Comparison of ENCODE assay signal across 1 cellular context in the genomic region with DNA sequence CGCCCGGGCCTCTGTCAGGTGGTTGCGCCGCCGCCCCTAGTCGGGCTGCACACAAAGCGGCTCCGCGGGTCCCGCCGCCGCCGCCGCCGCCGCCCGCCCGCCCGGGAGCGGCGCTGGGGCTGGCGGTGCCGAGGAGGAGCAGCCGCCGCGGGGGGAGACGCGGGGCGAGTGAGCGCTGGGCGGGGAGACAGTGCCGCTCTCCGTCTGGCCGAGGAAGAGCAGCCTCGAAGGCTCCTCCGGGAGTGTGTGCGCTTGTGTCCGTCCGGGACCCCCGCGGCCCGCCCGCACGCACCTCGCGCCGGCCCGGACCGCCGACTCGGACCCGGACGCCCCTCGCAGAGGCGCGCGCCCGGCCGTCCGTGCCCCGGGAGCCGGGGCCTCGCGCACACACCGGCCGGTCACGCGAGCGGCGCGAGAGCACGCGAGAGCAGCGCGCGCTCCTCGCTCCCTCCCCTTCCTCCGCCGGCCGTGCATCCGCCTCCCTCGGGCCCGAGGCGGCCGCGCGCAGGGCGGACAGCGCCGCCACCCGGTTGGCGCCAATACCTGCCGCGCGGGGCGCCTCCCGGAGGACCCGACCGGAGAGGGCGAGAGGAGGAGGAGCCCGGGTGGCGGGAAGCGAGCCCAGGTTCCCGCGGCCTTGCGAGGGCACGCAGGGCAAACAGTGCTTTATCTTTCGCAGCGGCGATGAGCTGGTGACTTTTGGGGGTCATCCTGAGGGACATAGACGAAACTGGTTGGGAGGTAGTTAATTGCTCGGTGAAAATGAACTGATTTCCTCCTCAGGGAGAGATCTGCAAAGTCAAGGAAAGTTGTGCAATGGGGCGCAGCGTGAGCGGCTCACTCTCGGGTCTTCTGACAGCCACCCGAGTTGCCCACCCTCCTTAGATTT.
A peak's percentile ranks its signal among the peaks of the same experiment; 100 is the strongest.
TF ChIP-seq lines count a peak whose summit lies in the region.

A gene with protein sequence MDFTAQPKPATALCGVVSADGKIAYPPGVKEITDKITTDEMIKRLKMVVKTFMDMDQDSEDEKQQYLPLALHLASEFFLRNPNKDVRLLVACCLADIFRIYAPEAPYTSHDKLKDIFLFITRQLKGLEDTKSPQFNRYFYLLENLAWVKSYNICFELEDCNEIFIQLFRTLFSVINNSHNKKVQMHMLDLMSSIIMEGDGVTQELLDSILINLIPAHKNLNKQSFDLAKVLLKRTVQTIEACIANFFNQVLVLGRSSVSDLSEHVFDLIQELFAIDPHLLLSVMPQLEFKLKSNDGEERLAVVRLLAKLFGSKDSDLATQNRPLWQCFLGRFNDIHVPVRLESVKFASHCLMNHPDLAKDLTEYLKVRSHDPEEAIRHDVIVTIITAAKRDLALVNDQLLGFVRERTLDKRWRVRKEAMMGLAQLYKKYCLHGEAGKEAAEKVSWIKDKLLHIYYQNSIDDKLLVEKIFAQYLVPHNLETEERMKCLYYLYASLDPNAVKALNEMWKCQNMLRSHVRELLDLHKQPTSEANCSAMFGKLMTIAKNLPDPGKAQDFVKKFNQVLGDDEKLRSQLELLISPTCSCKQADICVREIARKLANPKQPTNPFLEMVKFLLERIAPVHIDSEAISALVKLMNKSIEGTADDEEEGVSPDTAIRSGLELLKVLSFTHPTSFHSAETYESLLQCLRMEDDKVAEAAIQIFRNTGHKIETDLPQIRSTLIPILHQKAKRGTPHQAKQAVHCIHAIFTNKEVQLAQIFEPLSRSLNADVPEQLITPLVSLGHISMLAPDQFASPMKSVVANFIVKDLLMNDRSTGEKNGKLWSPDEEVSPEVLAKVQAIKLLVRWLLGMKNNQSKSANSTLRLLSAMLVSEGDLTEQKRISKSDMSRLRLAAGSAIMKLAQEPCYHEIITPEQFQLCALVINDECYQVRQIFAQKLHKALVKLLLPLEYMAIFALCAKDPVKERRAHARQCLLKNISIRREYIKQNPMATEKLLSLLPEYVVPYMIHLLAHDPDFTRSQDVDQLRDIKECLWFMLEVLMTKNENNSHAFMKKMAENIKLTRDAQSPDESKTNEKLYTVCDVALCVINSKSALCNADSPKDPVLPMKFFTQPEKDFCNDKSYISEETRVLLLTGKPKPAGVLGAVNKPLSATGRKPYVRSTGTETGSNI (N-terminal part only) (minus strand): TSS at position 423 of the 889 bp plus-strand sequence. CDS start 1,334 bp downstream, outside the sequence.

TF ChIP-seq in HEK293, 187 proteins besides CTCF, POLR2A, EP300 and RAD21 (continued from another document and continues in another):
- no peak for TF ChIP-seq GLI4 (tag by site-specific recombination; IDR thresholded peaks at IDR 0.05)
- TF ChIP-seq, protein P1, sequence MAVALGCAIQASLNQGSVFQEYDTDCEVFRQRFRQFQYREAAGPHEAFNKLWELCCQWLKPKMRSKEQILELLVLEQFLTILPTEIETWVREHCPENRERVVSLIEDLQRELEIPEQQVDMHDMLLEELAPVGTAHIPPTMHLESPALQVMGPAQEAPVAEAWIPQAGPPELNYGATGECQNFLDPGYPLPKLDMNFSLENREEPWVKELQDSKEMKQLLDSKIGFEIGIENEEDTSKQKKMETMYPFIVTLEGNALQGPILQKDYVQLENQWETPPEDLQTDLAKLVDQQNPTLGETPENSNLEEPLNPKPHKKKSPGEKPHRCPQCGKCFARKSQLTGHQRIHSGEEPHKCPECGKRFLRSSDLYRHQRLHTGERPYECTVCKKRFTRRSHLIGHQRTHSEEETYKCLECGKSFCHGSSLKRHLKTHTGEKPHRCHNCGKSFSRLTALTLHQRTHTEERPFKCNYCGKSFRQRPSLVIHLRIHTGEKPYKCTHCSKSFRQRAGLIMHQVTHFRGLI (tag by site-specific recombination; IDR thresholded peaks at IDR 0.05), result no peak
- TF ChIP-seq ZNF169 (tag by site-specific recombination; IDR thresholded peaks at IDR 0.05), result no peak
- no peak for TF ChIP-seq ZNF404 (tag by site-specific recombination; IDR thresholded peaks at IDR 0.05)
- TF ChIP-seq, protein P2, sequence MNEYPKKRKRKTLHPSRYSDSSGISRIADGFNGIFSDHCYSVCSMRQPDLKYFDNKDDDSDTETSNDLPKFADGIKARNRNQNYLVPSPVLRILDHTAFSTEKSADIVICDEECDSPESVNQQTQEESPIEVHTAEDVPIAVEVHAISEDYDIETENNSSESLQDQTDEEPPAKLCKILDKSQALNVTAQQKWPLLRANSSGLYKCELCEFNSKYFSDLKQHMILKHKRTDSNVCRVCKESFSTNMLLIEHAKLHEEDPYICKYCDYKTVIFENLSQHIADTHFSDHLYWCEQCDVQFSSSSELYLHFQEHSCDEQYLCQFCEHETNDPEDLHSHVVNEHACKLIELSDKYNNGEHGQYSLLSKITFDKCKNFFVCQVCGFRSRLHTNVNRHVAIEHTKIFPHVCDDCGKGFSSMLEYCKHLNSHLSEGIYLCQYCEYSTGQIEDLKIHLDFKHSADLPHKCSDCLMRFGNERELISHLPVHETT (tag by site-specific recombination; IDR thresholded peaks at IDR 0.05), result no peak
- TF ChIP-seq, protein P3, sequence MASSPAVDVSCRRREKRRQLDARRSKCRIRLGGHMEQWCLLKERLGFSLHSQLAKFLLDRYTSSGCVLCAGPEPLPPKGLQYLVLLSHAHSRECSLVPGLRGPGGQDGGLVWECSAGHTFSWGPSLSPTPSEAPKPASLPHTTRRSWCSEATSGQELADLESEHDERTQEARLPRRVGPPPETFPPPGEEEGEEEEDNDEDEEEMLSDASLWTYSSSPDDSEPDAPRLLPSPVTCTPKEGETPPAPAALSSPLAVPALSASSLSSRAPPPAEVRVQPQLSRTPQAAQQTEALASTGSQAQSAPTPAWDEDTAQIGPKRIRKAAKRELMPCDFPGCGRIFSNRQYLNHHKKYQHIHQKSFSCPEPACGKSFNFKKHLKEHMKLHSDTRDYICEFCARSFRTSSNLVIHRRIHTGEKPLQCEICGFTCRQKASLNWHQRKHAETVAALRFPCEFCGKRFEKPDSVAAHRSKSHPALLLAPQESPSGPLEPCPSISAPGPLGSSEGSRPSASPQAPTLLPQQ (tag by site-specific recombination; IDR thresholded peaks at IDR 0.05), result peak; percentile 66
- TF ChIP-seq, protein P4, sequence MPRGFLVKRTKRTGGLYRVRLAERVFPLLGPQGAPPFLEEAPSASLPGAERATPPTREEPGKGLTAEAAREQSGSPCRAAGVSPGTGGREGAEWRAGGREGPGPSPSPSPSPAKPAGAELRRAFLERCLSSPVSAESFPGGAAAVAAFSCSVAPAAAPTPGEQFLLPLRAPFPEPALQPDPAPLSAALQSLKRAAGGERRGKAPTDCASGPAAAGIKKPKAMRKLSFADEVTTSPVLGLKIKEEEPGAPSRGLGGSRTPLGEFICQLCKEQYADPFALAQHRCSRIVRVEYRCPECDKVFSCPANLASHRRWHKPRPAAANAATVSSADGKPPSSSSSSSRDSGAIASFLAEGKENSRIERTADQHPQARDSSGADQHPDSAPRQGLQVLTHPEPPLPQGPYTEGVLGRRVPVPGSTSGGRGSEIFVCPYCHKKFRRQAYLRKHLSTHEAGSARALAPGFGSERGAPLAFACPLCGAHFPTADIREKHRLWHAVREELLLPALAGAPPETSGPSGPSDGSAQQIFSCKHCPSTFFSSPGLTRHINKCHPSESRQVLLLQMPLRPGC (tag by site-specific recombination; IDR thresholded peaks at IDR 0.05), result no peak; the same call in 1 of the 2 replicates
- no peak for TF ChIP-seq ZNF202 (tag by site-specific recombination; IDR thresholded peaks at IDR 0.05; ENCODE audit: borderline replicate concordance)
- no peak; the same call in 1 of the 2 replicates for TF ChIP-seq TRIM28 (IDR thresholded peaks at IDR 0.05; ENCODE audit: borderline replicate concordance, low read length)
- peak; percentile 20; the same call in 1 of the 2 replicates for TF ChIP-seq ZNF549 (tag by site-specific recombination; IDR thresholded peaks at IDR 0.05)
- 0 out of 2 replicates have a peak, but pooled peaks have one; percentile 85 for TF ChIP-seq HOXC10 (CRISPR knock-in tag; IDR thresholded peaks at IDR 0.05)
- peak; percentile 46; the same call in 1 of the 2 replicates for TF ChIP-seq ZBTB17 (tag by site-specific recombination; IDR thresholded peaks at IDR 0.05)
- TF ChIP-seq, protein P5, sequence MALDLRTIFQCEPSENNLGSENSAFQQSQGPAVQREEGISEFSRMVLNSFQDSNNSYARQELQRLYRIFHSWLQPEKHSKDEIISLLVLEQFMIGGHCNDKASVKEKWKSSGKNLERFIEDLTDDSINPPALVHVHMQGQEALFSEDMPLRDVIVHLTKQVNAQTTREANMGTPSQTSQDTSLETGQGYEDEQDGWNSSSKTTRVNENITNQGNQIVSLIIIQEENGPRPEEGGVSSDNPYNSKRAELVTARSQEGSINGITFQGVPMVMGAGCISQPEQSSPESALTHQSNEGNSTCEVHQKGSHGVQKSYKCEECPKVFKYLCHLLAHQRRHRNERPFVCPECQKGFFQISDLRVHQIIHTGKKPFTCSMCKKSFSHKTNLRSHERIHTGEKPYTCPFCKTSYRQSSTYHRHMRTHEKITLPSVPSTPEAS (tag by site-specific recombination; IDR thresholded peaks at IDR 0.05), result no peak
- no peak for TF ChIP-seq ZNF530 (tag by site-specific recombination; IDR thresholded peaks at IDR 0.05; ENCODE audit: low read depth)
- TF ChIP-seq ZBTB7A (tag by site-specific recombination; IDR thresholded peaks at IDR 0.05; ENCODE audit: low read depth), result no peak
- no peak for TF ChIP-seq ZNF514 (tag by site-specific recombination; IDR thresholded peaks at IDR 0.05)
- TF ChIP-seq ZNF184 (tag by site-specific recombination; IDR thresholded peaks at IDR 0.05), result no peak
- 0 out of 2 replicates have a peak, but pooled peaks have one; percentile 43 for TF ChIP-seq KLF16 (tag by site-specific recombination; IDR thresholded peaks at IDR 0.05)
- TF ChIP-seq ZNF610 (tag by site-specific recombination; IDR thresholded peaks at IDR 0.05; ENCODE audit: borderline replicate concordance), result peak; percentile 52; the same call in 1 of the 2 replicates
- no peak for TF ChIP-seq ZNF175 (tag by site-specific recombination; IDR thresholded peaks at IDR 0.05)
- TF ChIP-seq YY2 (tag by site-specific recombination; IDR thresholded peaks at IDR 0.05), result no peak
- TF ChIP-seq KLF8 (tag by site-specific recombination; IDR thresholded peaks at IDR 0.05), result peak; percentile 46; the same call in 1 of the 2 replicates
- TF ChIP-seq ZNF596 (tag by site-specific recombination; IDR thresholded peaks at IDR 0.05), result no peak
- TF ChIP-seq ZNF76 (tag by site-specific recombination; IDR thresholded peaks at IDR 0.05; ENCODE audit: borderline replicate concordance, low read depth), result peak; percentile 56; the same call in 1 of the 2 replicates
- TF ChIP-seq, protein P6, sequence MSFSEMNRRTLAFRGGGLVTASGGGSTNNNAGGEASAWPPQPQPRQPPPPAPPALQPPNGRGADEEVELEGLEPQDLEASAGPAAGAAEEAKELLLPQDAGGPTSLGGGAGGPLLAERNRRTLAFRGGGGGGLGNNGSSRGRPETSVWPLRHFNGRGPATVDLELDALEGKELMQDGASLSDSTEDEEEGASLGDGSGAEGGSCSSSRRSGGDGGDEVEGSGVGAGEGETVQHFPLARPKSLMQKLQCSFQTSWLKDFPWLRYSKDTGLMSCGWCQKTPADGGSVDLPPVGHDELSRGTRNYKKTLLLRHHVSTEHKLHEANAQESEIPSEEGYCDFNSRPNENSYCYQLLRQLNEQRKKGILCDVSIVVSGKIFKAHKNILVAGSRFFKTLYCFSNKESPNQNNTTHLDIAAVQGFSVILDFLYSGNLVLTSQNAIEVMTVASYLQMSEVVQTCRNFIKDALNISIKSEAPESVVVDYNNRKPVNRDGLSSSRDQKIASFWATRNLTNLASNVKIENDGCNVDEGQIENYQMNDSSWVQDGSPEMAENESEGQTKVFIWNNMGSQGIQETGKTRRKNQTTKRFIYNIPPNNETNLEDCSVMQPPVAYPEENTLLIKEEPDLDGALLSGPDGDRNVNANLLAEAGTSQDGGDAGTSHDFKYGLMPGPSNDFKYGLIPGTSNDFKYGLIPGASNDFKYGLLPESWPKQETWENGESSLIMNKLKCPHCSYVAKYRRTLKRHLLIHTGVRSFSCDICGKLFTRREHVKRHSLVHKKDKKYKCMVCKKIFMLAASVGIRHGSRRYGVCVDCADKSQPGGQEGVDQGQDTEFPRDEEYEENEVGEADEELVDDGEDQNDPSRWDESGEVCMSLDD (tag by site-specific recombination; IDR thresholded peaks at IDR 0.05), result peak; percentile 61; the same call in 1 of the 2 replicates
- TF ChIP-seq ZNF248 (tag by site-specific recombination; IDR thresholded peaks at IDR 0.05), result no peak
- TF ChIP-seq FEZF1 (tag by site-specific recombination; IDR thresholded peaks at IDR 0.05), result no peak
- TF ChIP-seq ZNF311 (tag by site-specific recombination; IDR thresholded peaks at IDR 0.05; ENCODE audit: borderline replicate concordance), result no peak
- TF ChIP-seq, protein P7, sequence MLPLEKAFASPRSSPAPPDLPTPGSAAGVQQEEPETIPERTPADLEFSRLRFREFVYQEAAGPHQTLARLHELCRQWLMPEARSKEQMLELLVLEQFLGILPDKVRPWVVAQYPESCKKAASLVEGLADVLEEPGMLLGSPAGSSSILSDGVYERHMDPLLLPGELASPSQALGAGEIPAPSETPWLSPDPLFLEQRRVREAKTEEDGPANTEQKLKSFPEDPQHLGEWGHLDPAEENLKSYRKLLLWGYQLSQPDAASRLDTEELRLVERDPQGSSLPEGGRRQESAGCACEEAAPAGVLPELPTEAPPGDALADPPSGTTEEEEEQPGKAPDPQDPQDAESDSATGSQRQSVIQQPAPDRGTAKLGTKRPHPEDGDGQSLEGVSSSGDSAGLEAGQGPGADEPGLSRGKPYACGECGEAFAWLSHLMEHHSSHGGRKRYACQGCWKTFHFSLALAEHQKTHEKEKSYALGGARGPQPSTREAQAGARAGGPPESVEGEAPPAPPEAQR (tag by site-specific recombination; IDR thresholded peaks at IDR 0.05), result no peak
- TF ChIP-seq ZNF473 (tag by site-specific recombination; IDR thresholded peaks at IDR 0.05), result no peak
- TF ChIP-seq, protein P8, sequence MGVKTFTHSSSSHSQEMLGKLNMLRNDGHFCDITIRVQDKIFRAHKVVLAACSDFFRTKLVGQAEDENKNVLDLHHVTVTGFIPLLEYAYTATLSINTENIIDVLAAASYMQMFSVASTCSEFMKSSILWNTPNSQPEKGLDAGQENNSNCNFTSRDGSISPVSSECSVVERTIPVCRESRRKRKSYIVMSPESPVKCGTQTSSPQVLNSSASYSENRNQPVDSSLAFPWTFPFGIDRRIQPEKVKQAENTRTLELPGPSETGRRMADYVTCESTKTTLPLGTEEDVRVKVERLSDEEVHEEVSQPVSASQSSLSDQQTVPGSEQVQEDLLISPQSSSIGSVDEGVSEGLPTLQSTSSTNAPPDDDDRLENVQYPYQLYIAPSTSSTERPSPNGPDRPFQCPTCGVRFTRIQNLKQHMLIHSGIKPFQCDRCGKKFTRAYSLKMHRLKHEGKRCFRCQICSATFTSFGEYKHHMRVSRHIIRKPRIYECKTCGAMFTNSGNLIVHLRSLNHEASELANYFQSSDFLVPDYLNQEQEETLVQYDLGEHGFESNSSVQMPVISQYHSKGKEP (tag by site-specific recombination; IDR thresholded peaks at IDR 0.05), result peak; percentile 52; the same call in 1 of the 2 replicates
- TF ChIP-seq ZNF138 (tag by site-specific recombination; IDR thresholded peaks at IDR 0.05; ENCODE audit: borderline replicate concordance), result no peak
- no peak for TF ChIP-seq ZNF670 (tag by site-specific recombination; IDR thresholded peaks at IDR 0.05; ENCODE audit: low read depth)
- TF ChIP-seq ZNF19 (tag by site-specific recombination; IDR thresholded peaks at IDR 0.05; ENCODE audit: low read depth), result no peak
- no peak for TF ChIP-seq ZNF621 (tag by site-specific recombination; IDR thresholded peaks at IDR 0.05)
- no peak for TF ChIP-seq ZNF121 (tag by site-specific recombination; IDR thresholded peaks at IDR 0.05)
- TF ChIP-seq KLF10 (tag by site-specific recombination; IDR thresholded peaks at IDR 0.05), result no peak
- peak; percentile 88 for TF ChIP-seq BCL11B (tag by site-specific recombination; IDR thresholded peaks at IDR 0.05; ENCODE audit: low read depth)
- no peak for TF ChIP-seq ZNF16 (tag by site-specific recombination; IDR thresholded peaks at IDR 0.05; ENCODE audit: low read depth)
- no peak for TF ChIP-seq ZNF140 (tag by site-specific recombination; IDR thresholded peaks at IDR 0.05)
- TF ChIP-seq SALL2 (tag by site-specific recombination; IDR thresholded peaks at IDR 0.05; ENCODE audit: borderline replicate concordance), result no peak
